In genomic region chr7:116530107-116530820, GRCh38 we compare ENCODE assay signal across 14 cellular contexts. TPM values are rescaled to one million over a fixed set of nuclear protein-coding genes. Genes with fewer than 3 reads are reported as not detected.
DNase-seq lines count a peak whose midpoint lies in the region; TF ChIP-seq lines count a peak whose summit lies in the region.
"Had no signal": no experiment of that assay in that cellular context is flagged by ENCODE, and none has a peak within 500 bp of the region (broad histone marks: within the 10 kb centered on the region; RNA-seq: fewer than 3 reads in every experiment).

No MANE protein-coding gene starts in this region.

- H3K9me3 ChIP-seq in GM23248 (ENCODE audit: low read depth) (no peaks in the 10 kb centered on the region), OCI-LY3 (ENCODE audit: insufficient read depth, low read length) (no peaks in the 10 kb centered on the region), skeletal muscle tissue (ENCODE audit: control insufficient read depth in 3 of 3, low read length in 3 of 3) (no peaks in the 10 kb centered on the region), testis (no peaks in the 10 kb centered on the region)

- H3K27me3 Mint-ChIP-seq in activated naive CD8-positive, alpha-beta T cell treated with anti-CD3 and anti-CD28 coated beads for 36 hours = peaks cover 61% of the 10 kb centered on the region

- peak overlapping the region; percentile 93 for H3K4me2 ChIP-seq in GM23248 (ENCODE audit: unreplicated experiment)
- peak overlapping the region; percentile 42 for H3K4me2 ChIP-seq in OCI-LY3 (ENCODE audit: low read length)

- peak overlapping the region; percentile 95 for H3K4me3 ChIP-seq in GM23248
- peak overlapping the region; percentile 10; the same call in 1 of the 2 replicates for H3K4me3 ChIP-seq in OCI-LY3 (ENCODE audit: low read length)
- peak overlapping the region; percentile 3 to 27 (median 4) for H3K4me3 ChIP-seq in skeletal muscle tissue (ENCODE audit: low read length in 3 of 3)
- no peak overlapping the region for H3K4me3 ChIP-seq in testis

- DNase-seq in GM23248 = no peak
- DNase-seq in epithelial cell of prostate (ENCODE audit: low read depth, low spot score) = no peak
- no peak for DNase-seq in activated naive CD8-positive, alpha-beta T cell treated with anti-CD3 and anti-CD28 coated beads for 36 hours
- no peak for DNase-seq in A172 (ENCODE audit: low spot score)
- no peak for DNase-seq in testis
- DNase-seq in KBM-7 = no peak
- DNase-seq: activated CD8-positive, alpha-beta T cell treated with anti-CD3 and anti-CD28 coated beads, Interleukin-2, amount 10 ng/mL, durations not matched to agents 7 days and 5 days; COR-L47; kidney; NCI-H1694 treated with DMSO at 0.1 percent for 48 hours; stimulated activated CD4-positive, alpha-beta T cell treated with anti-CD3 and anti-CD28 coated beads, Interleukin-15, amount 100 ng/mL, for 24 hours had no signal

- peaks cover 96% of the 10 kb centered on the region for H3K79me2 ChIP-seq in GM23248 (ENCODE audit: insufficient read depth)
- peaks cover 3% of the 10 kb centered on the region; the same call in 1 of the 2 replicates for H3K79me2 ChIP-seq in OCI-LY3 (ENCODE audit: low read length)

- in situ Hi-C loops in GM23248 (cut with MboI) = loop anchor here (10.0 kb wide), 1 partner anchor 55 kb away; no protein-coding TSS in a partner anchor
- in situ Hi-C loops in KBM-7 (cut with MboI; ENCODE audit: low pct_unique_long_range_greater_than_20kb, low sequenced_read_pairs) = no loop called here

- H3K9me2 ChIP-seq in GM23248 (ENCODE audit: insufficient read depth) = no peaks in the 10 kb centered on the region

- H3K9ac ChIP-seq in GM23248 (peak overlapping the region; percentile 99), OCI-LY3 (ENCODE audit: low read length) (no peak overlapping the region), skeletal muscle tissue (ENCODE audit: low read depth in 1 of 3, low read length in 3 of 3) (no peak overlapping the region)

- H4K20me1 ChIP-seq in GM23248 (ENCODE audit: insufficient read depth) (no peaks in the 10 kb centered on the region), OCI-LY3 (ENCODE audit: insufficient read depth, low read length) (0 out of 2 replicates have a peak, but pooled peaks cover 5% of the 10 kb centered on the region)

- H3K27ac ChIP-seq in GM23248 (peak overlapping the region; percentile 95), OCI-LY3 (ENCODE audit: low read length) (no peak overlapping the region), epithelial cell of prostate (peak overlapping the region; percentile 96), skeletal muscle tissue (ENCODE audit: low read depth, low read length) (no peak overlapping the region), testis (no peak overlapping the region)

- H2AFZ ChIP-seq in GM23248 (no peak overlapping the region), OCI-LY3 (ENCODE audit: low read depth, low read length) (no peak overlapping the region)

- TF ChIP-seq CTCF in OCI-LY3 (IDR thresholded peaks at IDR 0.05; ENCODE audit: low read depth, low read length) (no peak), testis (IDR thresholded peaks at IDR 0.05) (no peak)

- peaks cover 52% of the 10 kb centered on the region for H3K4me1 ChIP-seq in GM23248 (ENCODE audit: insufficient read depth)
- H3K4me1 ChIP-seq in OCI-LY3 (ENCODE audit: low read length) = peaks cover 41% of the 10 kb centered on the region
- peaks cover 14 to 19% (median 18%) of the 10 kb centered on the region in 3 donors for H3K4me1 ChIP-seq in skeletal muscle tissue (ENCODE audit: control insufficient read depth in 3 of 3, insufficient read depth in 3 of 3, low read length in 3 of 3)
- peaks cover 2% of the 10 kb centered on the region for H3K4me1 ChIP-seq in testis

- H3K36me3 ChIP-seq in GM23248 (ENCODE audit: low read depth) = peaks cover 71% of the 10 kb centered on the region
- peaks cover 28% of the 10 kb centered on the region for H3K36me3 ChIP-seq in OCI-LY3 (replicated peaks; ENCODE audit: low read depth, low read length)
- no peaks in the 10 kb centered on the region for H3K36me3 ChIP-seq in skeletal muscle tissue (ENCODE audit: control insufficient read depth in 3 of 3, insufficient read depth in 3 of 3, low read length in 3 of 3)
- H3K36me3 ChIP-seq in testis (ENCODE audit: low read depth, missing control alignments) = no peaks in the 10 kb centered on the region

- intact Hi-C loops in testis (cut with DNase I; ENCODE audit: low total_unique reads) = no loop called here

- H3K9me3 Mint-ChIP-seq in activated naive CD8-positive, alpha-beta T cell treated with anti-CD3 and anti-CD28 coated beads for 36 hours = no peaks in the 10 kb centered on the region

- 54 to 56% methylated on average over 3 of the region's 3 CpGs for WGBS in GM23248 (ENCODE audit: low coverage in 1 of 2, low lambda C conversion rate in 2 of 2, missing lambda C conversion rate in 2 of 2), 2 experiments
- WGBS in testis, 2 donors = 66 to 71% methylated on average over 3 of the region's 3 CpGs

- H3K36me3 Mint-ChIP-seq in activated naive CD8-positive, alpha-beta T cell treated with anti-CD3 and anti-CD28 coated beads for 36 hours = no peaks in the 10 kb centered on the region

- no peak overlapping the region for H3K27ac Mint-ChIP-seq in activated naive CD8-positive, alpha-beta T cell treated with anti-CD3 and anti-CD28 coated beads for 36 hours
- H3K27ac Mint-ChIP-seq: activated CD8-positive, alpha-beta T cell treated with anti-CD3 and anti-CD28 coated beads, Interleukin-2, amount 10 ng/mL, durations not matched to agents 7 days and 5 days had no signal

- no peaks in the 10 kb centered on the region for H3K27me3 ChIP-seq in GM23248 (replicated peaks; ENCODE audit: insufficient read depth)
- H3K27me3 ChIP-seq in OCI-LY3 (ENCODE audit: low read depth, low read length) = no peaks in the 10 kb centered on the region
- H3K27me3 ChIP-seq in skeletal muscle tissue (ENCODE audit: control insufficient read depth in 3 of 3, insufficient read depth in 3 of 3, low read length in 3 of 3) = peaks cover 0 to 18% (median 5%) of the 10 kb centered on the region in 3 donors
- H3K27me3 ChIP-seq in testis = no peaks in the 10 kb centered on the region

- H3F3A ChIP-seq in GM23248 (ENCODE audit: insufficient read depth) = peaks cover 78% of the 10 kb centered on the region

- H3K4me1 Mint-ChIP-seq in activated naive CD8-positive, alpha-beta T cell treated with anti-CD3 and anti-CD28 coated beads for 36 hours = peaks cover 17% of the 10 kb centered on the region

- TF ChIP-seq POLR2A in testis (IDR thresholded peaks at IDR 0.05) = no peak

- no peak overlapping the region for H3K4me3 Mint-ChIP-seq in activated naive CD8-positive, alpha-beta T cell treated with anti-CD3 and anti-CD28 coated beads for 36 hours
- H3K4me3 Mint-ChIP-seq: activated CD8-positive, alpha-beta T cell treated with anti-CD3 and anti-CD28 coated beads, Interleukin-2, amount 10 ng/mL, durations not matched to agents 7 days and 5 days had no signal

RNA-seq across cellular contexts. Expression of gene CAV1, which starts 5.4 kb away (rescaled TPM):
- 1,062 and 1,092 TPM in 2 replicates for total RNA-seq in GM23248 (2014; rRNA removed; shearing (Covaris generic))
- 1,736 and 1,789 TPM in 2 replicates for polyA plus RNA-seq in GM23248 (2016; fragmentation: Nextera tagmentation; extraction: Ambion mirVana)
- total RNA-seq in skeletal muscle tissue = 175 TPM
- 1 to 10 TPM; 1.4 to 1.5 TPM for total RNA-seq in activated naive CD8-positive, alpha-beta T cell treated with anti-CD3 and anti-CD28 coated beads for 36 hours
- total RNA-seq in A172 (2014; rRNA removed; shearing (Covaris generic)) = 177 and 219 TPM in 2 replicates
- 10 to 100 TPM; 33.1 to 39.9 TPM for total RNA-seq in testis
- polyA plus RNA-seq in testis (ENCODE audit: insufficient read depth, low read depth, low replicate concordance) = 84.2 TPM
- total RNA-seq: activated CD8-positive, alpha-beta T cell treated with anti-CD3 and anti-CD28 coated beads, Interleukin-2, amount 10 ng/mL, durations not matched to agents 7 days and 5 days; T-helper 2 cell treated with Interferon-gamma antibody and Interleukin-4, amounts not matched to agents 100 ng/mL and 5 ng/mL, for 36 hours had no signal

RNA-seq across cellular contexts. Expression of gene CAV2, which starts 30.7 kb away (rescaled TPM):
- total RNA-seq in GM23248 (2014; rRNA removed; shearing (Covaris generic)) = 251 and 283 TPM in 2 replicates
- 344 and 358 TPM in 2 replicates for polyA plus RNA-seq in GM23248 (2016; fragmentation: Nextera tagmentation; extraction: Ambion mirVana)
- 35.0 TPM for total RNA-seq in skeletal muscle tissue
- total RNA-seq in activated naive CD8-positive, alpha-beta T cell treated with anti-CD3 and anti-CD28 coated beads for 36 hours = not detected
- 139 and 158 TPM in 2 replicates for total RNA-seq in A172 (2014; rRNA removed; shearing (Covaris generic))
- total RNA-seq in testis = 10 to 100 TPM; 33.0 to 40.2 TPM
- 33.5 TPM for polyA plus RNA-seq in testis (ENCODE audit: insufficient read depth, low read depth, low replicate concordance)
- total RNA-seq: activated CD8-positive, alpha-beta T cell treated with anti-CD3 and anti-CD28 coated beads, Interleukin-2, amount 10 ng/mL, durations not matched to agents 7 days and 5 days; T-helper 2 cell treated with Interferon-gamma antibody and Interleukin-4, amounts not matched to agents 100 ng/mL and 5 ng/mL, for 36 hours had no signal

Comparison
In these comparisons a context has a peak if more than half of its experiments do, and no peak if none do; other contexts are left out.
1. H3K27ac ChIP-seq: peak in GM23248 (single experiment) and epithelial cell of prostate (single experiment); none in OCI-LY3 (single experiment), skeletal muscle tissue (single experiment) and testis (0 of 2).
2. H3K4me3 ChIP-seq: peak in GM23248 (single experiment), OCI-LY3 (single experiment) and skeletal muscle tissue (3 of 3); none in testis (0 of 2).
3. RNA of gene CAV1, which starts 5.4 kb away (total RNA-seq): 1,062 to 1,092 TPM in GM23248, 177 to 219 TPM in A172, 175 TPM in skeletal muscle tissue (single experiment) and 33.1 to 39.9 TPM in testis; 1.4 to 1.5 TPM in activated naive CD8-positive, alpha-beta T cell treated with anti-CD3 and anti-CD28 coated beads for 36 hours; every median in the first group is over 10 times any median in the second.
4. RNA of gene CAV2, which starts 30.7 kb away (total RNA-seq): 251 to 283 TPM in GM23248, 139 to 158 TPM in A172, 33.0 to 40.2 TPM in testis and 35.0 TPM in skeletal muscle tissue (single experiment); not detected in activated naive CD8-positive, alpha-beta T cell treated with anti-CD3 and anti-CD28 coated beads for 36 hours; every median in the first group is over 10 times any median in the second.